Comparison of ENCODE assay signal across 1 cellular context in genomic region chr10:119042169-119042568, GRCh38.
TF ChIP-seq lines count a peak whose summit lies in the region.

No MANE protein-coding gene starts in this region.

TF ChIP-seq in HCT116, 20 proteins besides CTCF, POLR2A, EP300 and RAD21 (continued from another document):
- TF ChIP-seq ATF3 (IDR thresholded peaks at IDR 0.05) (no peak), CEBPB (IDR thresholded peaks at IDR 0.05; ENCODE audit: low read depth) (no peak)
